8 cellular contexts compared by ENCODE assay signal in the genomic region with DNA sequence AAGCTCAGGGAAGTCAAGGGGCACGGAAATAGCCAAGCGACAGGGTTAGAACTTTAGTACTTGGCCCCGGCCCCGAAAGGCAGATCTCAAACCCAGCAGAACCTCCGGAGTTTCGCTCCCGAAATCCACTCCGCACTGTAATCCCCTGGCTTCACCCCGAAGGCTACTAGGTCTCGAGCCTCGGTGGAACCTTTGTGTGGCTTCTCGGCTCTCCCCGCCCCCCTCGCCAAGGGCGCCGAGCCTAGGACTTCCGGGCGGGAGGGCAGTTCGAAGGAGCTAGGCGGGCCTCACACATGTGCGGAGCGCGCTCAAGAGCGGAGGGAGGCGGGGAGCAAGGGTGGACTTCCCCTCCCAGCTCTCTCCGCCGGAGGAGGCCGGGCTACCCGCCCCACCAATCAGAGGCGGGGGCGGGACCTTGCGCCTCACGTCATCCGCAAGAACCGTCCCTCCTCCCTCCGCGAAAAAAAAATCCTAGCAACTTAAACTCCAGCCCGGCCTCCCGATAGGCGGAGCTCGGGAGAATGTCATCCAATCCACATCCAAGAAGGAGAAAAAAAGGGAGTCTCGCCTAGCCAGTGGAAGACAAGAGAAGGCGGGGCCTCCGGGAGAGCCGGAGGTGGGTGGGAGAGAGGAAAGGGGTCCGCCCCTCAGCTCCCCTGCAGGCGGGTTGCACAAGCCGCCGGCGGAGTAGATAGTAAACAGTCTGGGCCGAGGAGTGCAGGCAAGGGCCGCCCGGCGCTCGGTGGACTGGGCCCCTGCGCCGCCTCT. TPM values are rescaled to one million over a fixed set of nuclear protein-coding genes. Genes with fewer than 3 reads are reported as not detected.
DNase-seq lines count a peak whose midpoint lies in the region; ATAC-seq, FAIRE-seq and TF ChIP-seq lines count a peak whose summit lies in the region.

No MANE protein-coding gene starts in this region.

- H3K27ac ChIP-seq in caudate nucleus (ENCODE audit: low read depth, low read length) (peak overlapping the region; percentile 94), small intestine (ENCODE audit: low read depth in 1 of 2, low read length in 1 of 2) (peak overlapping the region; percentile 84 to 96)

- 0% methylated on average over 39 to 57 of the region's 57 CpGs for WGBS in small intestine, 3 donors

- in situ Hi-C loops in GM18951 (cut with MboI; ENCODE audit: low sequenced_read_pairs, unreplicated experiment) = no loop called here

- H3K27me3 Mint-ChIP-seq in activated B cell treated with CpG ODN at 0.5 μM for 24 hours = no peaks in the 10 kb centered on the region

- peaks cover 12% of the 10 kb centered on the region for H3K36me3 Mint-ChIP-seq in activated B cell treated with CpG ODN at 0.5 μM for 24 hours (ENCODE audit: low read depth)

- POLR2A ChIA-PET in activated B cell treated with CpG ODN at 0.5 μM for 24 hours (lab: Charles Lee) = interaction anchor here (0.5 to 6.8 kb wide), 22 partner anchors 8 to 1057 kb away, joined by 3 to 115 read pairs (median 4); partner anchors contain the start of genes CLK3, COMMD4, FAM219B and IMP3

- no peaks in the 10 kb centered on the region for H3K27me3 ChIP-seq in small intestine (ENCODE audit: control insufficient read depth in 2 of 2, insufficient read depth in 2 of 2, low read length in 2 of 2)

- H3K9me3 Mint-ChIP-seq in activated B cell treated with CpG ODN at 0.5 μM for 24 hours = no peaks in the 10 kb centered on the region

- FAIRE-seq in small intestine (lab: Jason Lieb, UNC) = peak; percentile 85

- ATAC-seq in HG03175 (IDR thresholded peaks at IDR 0.05; ENCODE audit: unreplicated experiment) = peak; percentile 35
- peak; percentile 38 for ATAC-seq in activated B cell treated with CpG ODN at 0.5 μM for 24 hours (ENCODE audit: low read depth)

- H3K4me1 ChIP-seq in small intestine (ENCODE audit: control insufficient read depth in 2 of 2, insufficient read depth in 1 of 2, low read depth in 1 of 2, low read length in 1 of 2) = peaks cover 0 to 3% of the 10 kb centered on the region in 2 donors

- H3K4me3 Mint-ChIP-seq in activated B cell treated with CpG ODN at 0.5 μM for 24 hours = peak overlapping the region; percentile 93

- H3K4me1 Mint-ChIP-seq in activated B cell treated with CpG ODN at 0.5 μM for 24 hours = peaks cover 41% of the 10 kb centered on the region

- no peak for TF ChIP-seq CTCF in AG09309 (IDR thresholded peaks at IDR 0.05; ENCODE audit: control insufficient read depth, insufficient read depth, low read depth, low read length, missing control alignments)
- TF ChIP-seq CTCF in activated B cell treated with CpG ODN at 0.5 μM for 24 hours (IDR thresholded peaks at IDR 0.05) = no peak

- no peaks in the 10 kb centered on the region for H3K36me3 ChIP-seq in small intestine (ENCODE audit: control insufficient read depth in 2 of 2, insufficient read depth in 2 of 2, low read length in 2 of 2)

- no peaks in the 10 kb centered on the region for H3K9me3 ChIP-seq in small intestine (ENCODE audit: control insufficient read depth, low read depth)

- peak overlapping the region; percentile 97 for H3K27ac Mint-ChIP-seq in activated B cell treated with CpG ODN at 0.5 μM for 24 hours

- DNase-seq in AG09309 (ENCODE audit: low read depth) (peak; percentile 100), NCI-H226 (peak; percentile 99), activated B cell treated with CpG ODN at 0.5 μM for 24 hours (peak; percentile 93), caudate nucleus (lab: John Stamatoyannopoulos, UW) (peak; percentile 82 to 99 (median 98)), iPS-NIHi7 (ENCODE audit: extremely low spot score) (peak; percentile 88), small intestine (peak; percentile 100)

- intact Hi-C loops in activated B cell treated with CpG ODN at 0.5 μM for 24 hours (cut with micrococcal nuclease) = loop anchor here (1.0 to 10.0 kb wide), 12 partner anchors 86 to 1819 kb away; partner anchors contain the start of genes C15orf39, CLK3, MAN2C1 and NEIL1

- CTCF ChIA-PET in activated B cell treated with CpG ODN at 0.5 μM for 24 hours (lab: Charles Lee) = interaction anchor here (1.2 to 3.0 kb wide), 4 partner anchors 8 to 1072 kb away, joined by 3 to 13 read pairs (median 4); partner anchors contain the start of genes MAN2C1 and PTPN9

- TF ChIP-seq POLR2A in GM18951 (IDR thresholded peaks at IDR 0.05; ENCODE audit: extremely low read depth, insufficient read depth, insufficient read length) = peak; percentile 55

- H3K4me3 ChIP-seq in AG09309 (ENCODE audit: control insufficient read depth, low read depth, low read length) = peak overlapping the region; percentile 67
- peak overlapping the region; percentile 87 to 93 for H3K4me3 ChIP-seq in small intestine (ENCODE audit: low read depth in 1 of 2, low read length in 2 of 2)

RNA-seq across cellular contexts. Expression of gene SIN3A, which starts 2.4 kb away (rescaled TPM):
- total RNA-seq in activated B cell treated with CpG ODN at 0.5 μM for 24 hours = 113 and 122 TPM in 2 replicates
- 10 to 100 TPM in 1 of 3 donors, 1 to 10 TPM in 2; 7.6 to 14.0 (median 9.8) TPM for polyA plus RNA-seq in small intestine

Comparison
In these comparisons a context has a peak if more than half of its experiments do, and no peak if none do; other contexts are left out.
1. Peak in every context shown above with its lines: DNase-seq, ATAC-seq, H3K4me3 ChIP-seq and H3K27ac ChIP-seq.